In genomic region chr2:113162869-113163268, GRCh38 we compare ENCODE assay signal across 28 cellular contexts. TPM values are rescaled to one million over a fixed set of nuclear protein-coding genes. Genes with fewer than 3 reads are reported as not detected.
"Had no signal": no experiment of that assay in that cellular context is flagged by ENCODE, and none has a peak within 500 bp of the region (broad histone marks: within the 10 kb centered on the region; RNA-seq: fewer than 3 reads in every experiment).

No MANE protein-coding gene starts in this region.

- H3K4me3 ChIP-seq: adrenal gland, SK-N-MC had no signal

- H3K9me3 Mint-ChIP-seq: activated CD8-positive, alpha-beta T cell treated with anti-CD3 and anti-CD28 coated beads for 36 hours; activated naive CD8-positive, alpha-beta T cell treated with anti-CD3 and anti-CD28 coated beads, Interleukin-2, amount 10 ng/mL, durations not matched to agents 7 days and 5 days had no signal

- H3K9me3 ChIP-seq: adrenal gland had no signal

- ATAC-seq: activated CD8-positive, alpha-beta T cell treated with anti-CD3 and anti-CD28 coated beads for 36 hours; Panc1; Right ventricle myocardium inferior had no signal

- H3K27ac ChIP-seq: SK-N-MC, VCaP had no signal

- H3K27ac Mint-ChIP-seq: activated CD8-positive, alpha-beta T cell treated with anti-CD3 and anti-CD28 coated beads for 36 hours; activated naive CD8-positive, alpha-beta T cell treated with anti-CD3 and anti-CD28 coated beads, Interleukin-2, amount 10 ng/mL, durations not matched to agents 7 days and 5 days had no signal

- H3K27me3 Mint-ChIP-seq: activated CD8-positive, alpha-beta T cell treated with anti-CD3 and anti-CD28 coated beads for 36 hours; activated naive CD8-positive, alpha-beta T cell treated with anti-CD3 and anti-CD28 coated beads, Interleukin-2, amount 10 ng/mL, durations not matched to agents 7 days and 5 days had no signal

- H3K27me3 ChIP-seq: adrenal gland had no signal

- H3K4me3 Mint-ChIP-seq: activated CD8-positive, alpha-beta T cell treated with anti-CD3 and anti-CD28 coated beads for 36 hours; activated naive CD8-positive, alpha-beta T cell treated with anti-CD3 and anti-CD28 coated beads, Interleukin-2, amount 10 ng/mL, durations not matched to agents 7 days and 5 days had no signal

- FAIRE-seq: colon had no signal

- H3K36me3 ChIP-seq: adrenal gland had no signal

- DNase-seq: activated CD4-positive, alpha-beta T cell treated with anti-CD3 and anti-CD28 coated beads for 4 hours; activated CD8-positive, alpha-beta T cell treated with anti-CD3 and anti-CD28 coated beads for 36 hours; activated effector memory CD4-positive, alpha-beta T cell treated with Interleukin-2 at 50 U/mL for 16 hours; activated naive CD4-positive, alpha-beta T cell; activated naive CD8-positive, alpha-beta T cell treated with anti-CD3 and anti-CD28 coated beads, Interleukin-2, amount 10 ng/mL, durations not matched to agents 7 days and 5 days; anterior cingulate cortex; cerebellar nuclear complex; KG1; NCI-H1092; NCI-H1417 treated with DMSO at 0.1 percent for 48 hours; NCI-H1694; NCI-H2029; NCI-H2107; NCI-H2171 treated with DMSO at 0.1 percent for 48 hours; NCI-H226; NCI-H510A; NCI-H526 treated with DMSO at 0.1 percent for 48 hours; NCI-H82; OCI-M1; RPMI8226; T-helper 1 cell had no signal

RNA-seq across cellular contexts. Expression of gene IL1RN, which starts 35.5 kb away (rescaled TPM):
- total RNA-seq: LHCN-M2 had no signal
